In genomic region chr17:48544356-48545021, GRCh38 we compare ENCODE assay signal across 1 cellular context.
TF ChIP-seq lines count a peak whose summit lies in the region.

No MANE protein-coding gene starts in this region.

TF ChIP-seq in HEK293, 187 proteins besides CTCF, POLR2A, EP300 and RAD21 (continued from another document and continues in another):
- TF ChIP-seq PATZ1 (tag by site-specific recombination; IDR thresholded peaks at IDR 0.05) (peak; percentile 98), ATF2 (tag by site-specific recombination; IDR thresholded peaks at IDR 0.05; ENCODE audit: low read depth) (no peak), EGR2 (tag by site-specific recombination; IDR thresholded peaks at IDR 0.05; ENCODE audit: low read depth) (peak; percentile 29; the same call in 1 of the 2 replicates), KLF7 (tag by site-specific recombination; IDR thresholded peaks at IDR 0.05; ENCODE audit: borderline replicate concordance) (0 out of 2 replicates have a peak, but pooled peaks have one; percentile 19), ZIC2 (tag by site-specific recombination; IDR thresholded peaks at IDR 0.05) (no peak), ZNF19 (tag by site-specific recombination; IDR thresholded peaks at IDR 0.05; ENCODE audit: low read depth) (no peak), ZNF629 (tag by site-specific recombination; IDR thresholded peaks at IDR 0.05) (peak; percentile 18; the same call in 1 of the 2 replicates), ZNF48 (tag by site-specific recombination; IDR thresholded peaks at IDR 0.05) (no peak), ZNF843 (tag by site-specific recombination; IDR thresholded peaks at IDR 0.05) (peak; percentile 36; the same call in 1 of the 2 replicates), ZSCAN30 (tag by site-specific recombination; IDR thresholded peaks at IDR 0.05) (0 out of 2 replicates have a peak, but pooled peaks have one; percentile 34), ZNF391 (tag by site-specific recombination; IDR thresholded peaks at IDR 0.05; ENCODE audit: borderline replicate concordance, low read depth) (no peak), ZFP37 (tag by site-specific recombination; IDR thresholded peaks at IDR 0.05) (peak; percentile 43; the same call in 1 of the 2 replicates), ZNF423 (tag by site-specific recombination; IDR thresholded peaks at IDR 0.05) (no peak), IKZF3 (tag by site-specific recombination; IDR thresholded peaks at IDR 0.05) (peak; percentile 66), HOXD13 (CRISPR knock-in tag; IDR thresholded peaks at IDR 0.05; ENCODE audit: borderline replicate concordance) (no peak), BCL11B (tag by site-specific recombination; IDR thresholded peaks at IDR 0.05; ENCODE audit: low read depth) (no peak), ZFHX2 (tag by site-specific recombination; conservative IDR thresholded peaks at IDR 0.05) (peak; percentile 52), ZNF626 (tag by site-specific recombination; IDR thresholded peaks at IDR 0.05) (no peak), KLF8 (tag by site-specific recombination; IDR thresholded peaks at IDR 0.05) (peak; percentile 38; the same call in 1 of the 2 replicates), OSR2 (tag by site-specific recombination; IDR thresholded peaks at IDR 0.05) (0 out of 2 replicates have a peak, but pooled peaks have one; percentile 12), ZNF175 (tag by site-specific recombination; IDR thresholded peaks at IDR 0.05) (no peak), ZSCAN23 (tag by site-specific recombination; IDR thresholded peaks at IDR 0.05) (no peak), ZBTB10 (tag by site-specific recombination; IDR thresholded peaks at IDR 0.05) (peak; percentile 13; the same call in 1 of the 2 replicates), ZNF366 (tag by site-specific recombination; conservative IDR thresholded peaks at IDR 0.05) (peak; percentile 67), ZNF660 (tag by site-specific recombination; IDR thresholded peaks at IDR 0.05) (0 out of 2 replicates have a peak, but pooled peaks have one; percentile 17), SP7 (tag by site-specific recombination; IDR thresholded peaks at IDR 0.05) (peak; percentile 27; the same call in 1 of the 2 replicates), KLF10 (tag by site-specific recombination; IDR thresholded peaks at IDR 0.05) (no peak), ZNF335 (tag by site-specific recombination; conservative IDR thresholded peaks at IDR 0.05) (no peak), ZXDB (tag by site-specific recombination; IDR thresholded peaks at IDR 0.05) (peak; percentile 47), ZNF561 (tag by site-specific recombination; IDR thresholded peaks at IDR 0.05; ENCODE audit: borderline replicate concordance) (no peak; the same call in 1 of the 2 replicates), ZNF394 (tag by site-specific recombination; IDR thresholded peaks at IDR 0.05; ENCODE audit: borderline replicate concordance) (0 out of 2 replicates have a peak, but pooled peaks have one; percentile 25), AEBP2 (tag by site-specific recombination; IDR thresholded peaks at IDR 0.05; ENCODE audit: borderline replicate concordance) (no peak), ZBTB17 (tag by site-specific recombination; IDR thresholded peaks at IDR 0.05) (peak; percentile 25; the same call in 1 of the 2 replicates), GLIS2 (tag by site-specific recombination; IDR thresholded peaks at IDR 0.05) (peak; percentile 78), WT1 (tag by site-specific recombination; IDR thresholded peaks at IDR 0.05) (peak; percentile 27; the same call in 1 of the 2 replicates), ZNF776 (tag by site-specific recombination; IDR thresholded peaks at IDR 0.05; ENCODE audit: borderline replicate concordance) (no peak), ZNF362 (tag by site-specific recombination; IDR thresholded peaks at IDR 0.05) (no peak), SP3 (tag by site-specific recombination; IDR thresholded peaks at IDR 0.05) (peak; percentile 5; the same call in 1 of the 2 replicates), ZNF274 (IDR thresholded peaks at IDR 0.05; ENCODE audit: low read length) (no peak), ZNF274 (tag by site-specific recombination; IDR thresholded peaks at IDR 0.05; ENCODE audit: borderline replicate concordance) (no peak), ZNF350 (tag by site-specific recombination; IDR thresholded peaks at IDR 0.05) (no peak), ZNF600 (tag by site-specific recombination; IDR thresholded peaks at IDR 0.05) (peak; percentile 40; the same call in 1 of the 2 replicates), ZNF169 (tag by site-specific recombination; IDR thresholded peaks at IDR 0.05) (no peak), KLF9 (tag by site-specific recombination; IDR thresholded peaks at IDR 0.05; ENCODE audit: low read depth) (no peak; the same call in 1 of the 2 replicates), ZBTB6 (tag by site-specific recombination; IDR thresholded peaks at IDR 0.05) (no peak)
- TF ChIP-seq, protein P1, sequence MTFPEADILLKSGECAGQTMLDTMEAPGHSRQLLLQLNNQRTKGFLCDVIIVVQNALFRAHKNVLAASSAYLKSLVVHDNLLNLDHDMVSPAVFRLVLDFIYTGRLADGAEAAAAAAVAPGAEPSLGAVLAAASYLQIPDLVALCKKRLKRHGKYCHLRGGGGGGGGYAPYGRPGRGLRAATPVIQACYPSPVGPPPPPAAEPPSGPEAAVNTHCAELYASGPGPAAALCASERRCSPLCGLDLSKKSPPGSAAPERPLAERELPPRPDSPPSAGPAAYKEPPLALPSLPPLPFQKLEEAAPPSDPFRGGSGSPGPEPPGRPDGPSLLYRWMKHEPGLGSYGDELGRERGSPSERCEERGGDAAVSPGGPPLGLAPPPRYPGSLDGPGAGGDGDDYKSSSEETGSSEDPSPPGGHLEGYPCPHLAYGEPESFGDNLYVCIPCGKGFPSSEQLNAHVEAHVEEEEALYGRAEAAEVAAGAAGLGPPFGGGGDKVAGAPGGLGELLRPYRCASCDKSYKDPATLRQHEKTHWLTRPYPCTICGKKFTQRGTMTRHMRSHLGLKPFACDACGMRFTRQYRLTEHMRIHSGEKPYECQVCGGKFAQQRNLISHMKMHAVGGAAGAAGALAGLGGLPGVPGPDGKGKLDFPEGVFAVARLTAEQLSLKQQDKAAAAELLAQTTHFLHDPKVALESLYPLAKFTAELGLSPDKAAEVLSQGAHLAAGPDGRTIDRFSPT (tag by site-specific recombination; IDR thresholded peaks at IDR 0.05): peak; percentile 51; the same call in 1 of the 2 replicates
- TF ChIP-seq, protein P2, sequence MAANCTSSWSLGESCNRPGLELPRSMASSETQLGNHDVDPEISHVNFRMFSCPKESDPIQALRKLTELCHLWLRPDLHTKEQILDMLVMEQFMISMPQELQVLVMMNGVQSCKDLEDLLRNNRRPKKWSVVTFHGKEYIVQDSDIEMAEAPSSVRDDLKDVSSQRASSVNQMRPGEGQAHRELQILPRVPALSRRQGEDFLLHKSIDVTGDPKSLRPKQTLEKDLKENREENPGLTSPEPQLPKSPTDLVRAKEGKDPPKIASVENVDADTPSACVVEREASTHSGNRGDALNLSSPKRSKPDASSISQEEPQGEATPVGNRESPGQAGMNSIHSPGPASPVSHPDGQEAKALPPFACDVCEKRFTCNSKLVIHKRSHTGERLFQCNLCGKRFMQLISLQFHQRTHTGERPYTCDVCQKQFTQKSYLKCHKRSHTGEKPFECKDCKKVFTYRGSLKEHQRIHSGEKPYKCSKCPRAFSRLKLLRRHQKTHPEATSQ (tag by site-specific recombination; IDR thresholded peaks at IDR 0.05): no peak
- TF ChIP-seq, protein P3, sequence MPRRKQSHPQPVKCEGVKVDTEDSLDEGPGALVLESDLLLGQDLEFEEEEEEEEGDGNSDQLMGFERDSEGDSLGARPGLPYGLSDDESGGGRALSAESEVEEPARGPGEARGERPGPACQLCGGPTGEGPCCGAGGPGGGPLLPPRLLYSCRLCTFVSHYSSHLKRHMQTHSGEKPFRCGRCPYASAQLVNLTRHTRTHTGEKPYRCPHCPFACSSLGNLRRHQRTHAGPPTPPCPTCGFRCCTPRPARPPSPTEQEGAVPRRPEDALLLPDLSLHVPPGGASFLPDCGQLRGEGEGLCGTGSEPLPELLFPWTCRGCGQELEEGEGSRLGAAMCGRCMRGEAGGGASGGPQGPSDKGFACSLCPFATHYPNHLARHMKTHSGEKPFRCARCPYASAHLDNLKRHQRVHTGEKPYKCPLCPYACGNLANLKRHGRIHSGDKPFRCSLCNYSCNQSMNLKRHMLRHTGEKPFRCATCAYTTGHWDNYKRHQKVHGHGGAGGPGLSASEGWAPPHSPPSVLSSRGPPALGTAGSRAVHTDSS (tag by site-specific recombination; IDR thresholded peaks at IDR 0.05): peak; percentile 70; the same call in 1 of the 2 replicates
